17 cellular contexts compared by ENCODE assay signal in the genomic region with DNA sequence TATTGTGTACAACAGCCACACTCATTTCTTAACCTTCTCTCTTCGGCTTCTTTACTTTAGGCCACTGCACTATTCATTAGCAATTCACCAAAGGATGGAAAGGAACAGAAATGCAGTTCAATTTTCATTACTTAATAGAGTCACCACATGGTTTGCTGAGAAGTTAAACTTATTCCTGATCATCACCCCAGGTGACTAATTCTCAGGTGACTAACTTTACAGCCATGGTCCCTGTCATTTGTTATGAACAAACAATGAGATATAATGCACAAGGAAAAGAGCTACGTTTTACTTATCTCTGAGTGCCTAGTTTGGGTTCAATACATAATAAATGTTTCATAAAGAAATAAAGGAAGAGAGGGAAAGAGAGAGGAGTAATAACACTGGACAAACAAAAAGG. TPM values are rescaled to one million over a fixed set of nuclear protein-coding genes. Genes with fewer than 3 reads are reported as not detected.
DNase-seq lines count a peak whose midpoint lies in the region; ATAC-seq, FAIRE-seq and TF ChIP-seq lines count a peak whose summit lies in the region.
"Had no signal": no experiment of that assay in that cellular context is flagged by ENCODE, and none has a peak within 500 bp of the region (broad histone marks: within the 10 kb centered on the region; RNA-seq: fewer than 3 reads in every experiment).

No MANE protein-coding gene starts in this region.

- H3K27ac ChIP-seq in sigmoid colon: peak overlapping the region; percentile 59 to 84 (median 82)

- H3K27me3 ChIP-seq in sigmoid colon: no peaks in the 10 kb centered on the region

- H3K9me3 ChIP-seq in sigmoid colon: no peaks in the 10 kb centered on the region

- intact Hi-C loops in sigmoid colon (cut with DNase I): no loop called here

- no peaks in the 10 kb centered on the region for H3K36me3 ChIP-seq in sigmoid colon

- TF ChIP-seq POLR2A in sigmoid colon (IDR thresholded peaks at IDR 0.05): no peak

- DNase-seq in HCEC 1CT (peak; percentile 37), RCC 7860 (ENCODE audit: low spot score) (peak; percentile 30), fibroblast of mammary gland (ENCODE audit: low read depth) (peak; percentile 24), sigmoid colon (no peak), germinal center (ENCODE audit: low spot score) (no peak), NCI-H1092 treated with DMSO at 0.1 percent for 48 hours (lab: John Stamatoyannopoulos, UW) (no peak)
- DNase-seq: activated CD4-positive, alpha-beta T cell treated with anti-CD3 and anti-CD28 coated beads for 4 hours; activated naive CD8-positive, alpha-beta T cell treated with anti-CD3 and anti-CD28 coated beads for 36 hours; activated T-cell treated with anti-CD3 and anti-CD28 coated beads for 4 hours; AML-193; caudate nucleus; natural killer cell; SHP77 treated with DMSO at 0.1 percent for 48 hours; stimulated activated CD4-positive, alpha-beta T cell treated with anti-CD3 and anti-CD28 coated beads, Interleukin-4, amount 100 ng/mL, for 24 hours; T-helper 2 cell had no signal

- H3K4me3 ChIP-seq in fibroblast of mammary gland (ENCODE audit: control insufficient read depth, low read depth, low read length) (no peak overlapping the region), sigmoid colon (no peak overlapping the region)

- WGBS in sigmoid colon, 2 donors: 44 to 73% methylated on average over 2 of the region's 2 CpGs

- no peak for FAIRE-seq in RCC 7860 (lab: Jason Lieb, UNC)

- peaks cover 0 to 79% (median 56%) of the 10 kb centered on the region in 4 donors for H3K4me1 ChIP-seq in sigmoid colon

- TF ChIP-seq EP300 in sigmoid colon (IDR thresholded peaks at IDR 0.05): no peak

- no peak for TF ChIP-seq CTCF in fibroblast of mammary gland (conservative IDR thresholded peaks at IDR 0.05; ENCODE audit: control insufficient read depth, insufficient read depth, low read depth, low read length)
- TF ChIP-seq CTCF in sigmoid colon (IDR thresholded peaks at IDR 0.05): no peak

- ATAC-seq in HG02678 (IDR thresholded peaks at IDR 0.05; ENCODE audit: unreplicated experiment) (no peak), GM18858 (IDR thresholded peaks at IDR 0.05; ENCODE audit: unreplicated experiment) (no peak)
- ATAC-seq: natural killer cell had no signal

RNA-seq across cellular contexts. Expression of gene DST, which starts 45.8 kb away (rescaled TPM):
- 100 to 1,000 TPM; 495 to 791 (median 604) TPM for total RNA-seq in sigmoid colon
- 10 to 100 TPM; 62.5 to 79.8 (median 69.1) TPM for polyA plus RNA-seq in sigmoid colon

Comparison
In these comparisons a context has a peak if more than half of its experiments do, and no peak if none do; other contexts are left out.
1. DNase-seq: peak in HCEC 1CT (single experiment), RCC 7860 (single experiment) and fibroblast of mammary gland (single experiment); none in sigmoid colon (single experiment), germinal center (single experiment) and NCI-H1092 treated with DMSO at 0.1 percent for 48 hours (single experiment).